In genomic region chr6:112475083-112475482, GRCh38 we compare ENCODE assay signal across 1 cellular context.
TF ChIP-seq lines count a peak whose summit lies in the region.

No MANE protein-coding gene starts in this region.

TF ChIP-seq in SK-N-SH, 30 proteins besides CTCF, POLR2A, EP300 and RAD21 (continued from another document):
- no peak for TF ChIP-seq IRF3 (IDR thresholded peaks at IDR 0.05; ENCODE audit: low read depth, low read length)
- no peak for TF ChIP-seq GATA2 (CRISPR knock-in tag; IDR thresholded peaks at IDR 0.05)
- no peak for TF ChIP-seq EZH2phosphoT487 (IDR thresholded peaks at IDR 0.05; ENCODE audit: borderline replicate concordance, low read depth)
- TF ChIP-seq ELF1 (IDR thresholded peaks at IDR 0.05): no peak
- TF ChIP-seq JUND (IDR thresholded peaks at IDR 0.05): no peak
- no peak for TF ChIP-seq POLR2AphosphoS5 (IDR thresholded peaks at IDR 0.05; ENCODE audit: low read depth, low read length)
TF ChIP-seq in SK-N-SH: peak in this region for 0.
